ENCODE assay signal across 1 cellular context in the genomic region with DNA sequence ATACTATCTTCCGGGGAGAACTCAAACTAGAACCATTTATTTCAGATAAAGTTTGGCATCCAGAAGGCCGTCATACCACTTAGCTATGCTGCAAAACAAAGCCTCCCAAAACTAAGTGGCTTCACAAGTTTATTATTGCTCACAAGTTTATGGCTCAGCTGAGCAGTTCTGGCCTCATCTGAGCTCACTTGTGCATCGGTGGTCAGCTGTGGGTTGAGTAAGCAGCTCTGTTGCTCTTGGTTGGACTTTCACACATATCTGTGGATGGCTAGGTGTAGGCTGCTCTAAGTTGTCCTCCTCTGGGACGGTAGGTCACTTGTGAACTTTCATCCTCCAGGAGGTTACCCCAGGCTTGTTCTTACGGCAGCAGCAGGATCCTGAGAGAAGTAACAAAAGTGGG.
TF ChIP-seq lines count a peak whose summit lies in the region.

No MANE protein-coding gene starts in this region.

TF ChIP-seq in K562, 482 proteins besides CTCF, POLR2A, EP300 and RAD21:
- TF ChIP-seq BACH1 (tag; IDR thresholded peaks at IDR 0.05) (no peak), NFRKB (IDR thresholded peaks at IDR 0.05; ENCODE audit: low read depth) (no peak), PCBP1 (IDR thresholded peaks at IDR 0.05; ENCODE audit: low read depth, low read length, poor library complexity, severe bottlenecking) (no peak), NR3C1 (CRISPR knock-in tag; IDR thresholded peaks at IDR 0.05) (no peak), TCFL5 (CRISPR knock-in tag; conservative IDR thresholded peaks at IDR 0.05) (no peak), PPARD (CRISPR knock-in tag; IDR thresholded peaks at IDR 0.05) (no peak), OTX1 (CRISPR knock-in tag; IDR thresholded peaks at IDR 0.05) (no peak), EZH2 (IDR thresholded peaks at IDR 0.05; ENCODE audit: borderline replicate concordance, low read depth, low read length) (no peak), HSF4 (CRISPR knock-in tag; IDR thresholded peaks at IDR 0.05; ENCODE audit: borderline replicate concordance) (no peak), KAT7 (CRISPR knock-in tag; IDR thresholded peaks at IDR 0.05; ENCODE audit: borderline replicate concordance) (no peak), ILF3 (IDR thresholded peaks at IDR 0.05; ENCODE audit: borderline replicate concordance) (no peak), TAF9B (IDR thresholded peaks at IDR 0.05; ENCODE audit: partially characterized antibody) (no peak), SMARCA4 (IDR thresholded peaks at IDR 0.05) (no peak)
- TF ChIP-seq, protein P1, sequence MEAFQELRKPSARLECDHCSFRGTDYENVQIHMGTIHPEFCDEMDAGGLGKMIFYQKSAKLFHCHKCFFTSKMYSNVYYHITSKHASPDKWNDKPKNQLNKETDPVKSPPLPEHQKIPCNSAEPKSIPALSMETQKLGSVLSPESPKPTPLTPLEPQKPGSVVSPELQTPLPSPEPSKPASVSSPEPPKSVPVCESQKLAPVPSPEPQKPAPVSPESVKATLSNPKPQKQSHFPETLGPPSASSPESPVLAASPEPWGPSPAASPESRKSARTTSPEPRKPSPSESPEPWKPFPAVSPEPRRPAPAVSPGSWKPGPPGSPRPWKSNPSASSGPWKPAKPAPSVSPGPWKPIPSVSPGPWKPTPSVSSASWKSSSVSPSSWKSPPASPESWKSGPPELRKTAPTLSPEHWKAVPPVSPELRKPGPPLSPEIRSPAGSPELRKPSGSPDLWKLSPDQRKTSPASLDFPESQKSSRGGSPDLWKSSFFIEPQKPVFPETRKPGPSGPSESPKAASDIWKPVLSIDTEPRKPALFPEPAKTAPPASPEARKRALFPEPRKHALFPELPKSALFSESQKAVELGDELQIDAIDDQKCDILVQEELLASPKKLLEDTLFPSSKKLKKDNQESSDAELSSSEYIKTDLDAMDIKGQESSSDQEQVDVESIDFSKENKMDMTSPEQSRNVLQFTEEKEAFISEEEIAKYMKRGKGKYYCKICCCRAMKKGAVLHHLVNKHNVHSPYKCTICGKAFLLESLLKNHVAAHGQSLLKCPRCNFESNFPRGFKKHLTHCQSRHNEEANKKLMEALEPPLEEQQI (IDR thresholded peaks at IDR 0.05), result no peak
- TF ChIP-seq, protein P2, sequence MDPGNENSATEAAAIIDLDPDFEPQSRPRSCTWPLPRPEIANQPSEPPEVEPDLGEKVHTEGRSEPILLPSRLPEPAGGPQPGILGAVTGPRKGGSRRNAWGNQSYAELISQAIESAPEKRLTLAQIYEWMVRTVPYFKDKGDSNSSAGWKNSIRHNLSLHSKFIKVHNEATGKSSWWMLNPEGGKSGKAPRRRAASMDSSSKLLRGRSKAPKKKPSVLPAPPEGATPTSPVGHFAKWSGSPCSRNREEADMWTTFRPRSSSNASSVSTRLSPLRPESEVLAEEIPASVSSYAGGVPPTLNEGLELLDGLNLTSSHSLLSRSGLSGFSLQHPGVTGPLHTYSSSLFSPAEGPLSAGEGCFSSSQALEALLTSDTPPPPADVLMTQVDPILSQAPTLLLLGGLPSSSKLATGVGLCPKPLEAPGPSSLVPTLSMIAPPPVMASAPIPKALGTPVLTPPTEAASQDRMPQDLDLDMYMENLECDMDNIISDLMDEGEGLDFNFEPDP (CRISPR knock-in tag; IDR thresholded peaks at IDR 0.05), result no peak
- TF ChIP-seq, protein P3, sequence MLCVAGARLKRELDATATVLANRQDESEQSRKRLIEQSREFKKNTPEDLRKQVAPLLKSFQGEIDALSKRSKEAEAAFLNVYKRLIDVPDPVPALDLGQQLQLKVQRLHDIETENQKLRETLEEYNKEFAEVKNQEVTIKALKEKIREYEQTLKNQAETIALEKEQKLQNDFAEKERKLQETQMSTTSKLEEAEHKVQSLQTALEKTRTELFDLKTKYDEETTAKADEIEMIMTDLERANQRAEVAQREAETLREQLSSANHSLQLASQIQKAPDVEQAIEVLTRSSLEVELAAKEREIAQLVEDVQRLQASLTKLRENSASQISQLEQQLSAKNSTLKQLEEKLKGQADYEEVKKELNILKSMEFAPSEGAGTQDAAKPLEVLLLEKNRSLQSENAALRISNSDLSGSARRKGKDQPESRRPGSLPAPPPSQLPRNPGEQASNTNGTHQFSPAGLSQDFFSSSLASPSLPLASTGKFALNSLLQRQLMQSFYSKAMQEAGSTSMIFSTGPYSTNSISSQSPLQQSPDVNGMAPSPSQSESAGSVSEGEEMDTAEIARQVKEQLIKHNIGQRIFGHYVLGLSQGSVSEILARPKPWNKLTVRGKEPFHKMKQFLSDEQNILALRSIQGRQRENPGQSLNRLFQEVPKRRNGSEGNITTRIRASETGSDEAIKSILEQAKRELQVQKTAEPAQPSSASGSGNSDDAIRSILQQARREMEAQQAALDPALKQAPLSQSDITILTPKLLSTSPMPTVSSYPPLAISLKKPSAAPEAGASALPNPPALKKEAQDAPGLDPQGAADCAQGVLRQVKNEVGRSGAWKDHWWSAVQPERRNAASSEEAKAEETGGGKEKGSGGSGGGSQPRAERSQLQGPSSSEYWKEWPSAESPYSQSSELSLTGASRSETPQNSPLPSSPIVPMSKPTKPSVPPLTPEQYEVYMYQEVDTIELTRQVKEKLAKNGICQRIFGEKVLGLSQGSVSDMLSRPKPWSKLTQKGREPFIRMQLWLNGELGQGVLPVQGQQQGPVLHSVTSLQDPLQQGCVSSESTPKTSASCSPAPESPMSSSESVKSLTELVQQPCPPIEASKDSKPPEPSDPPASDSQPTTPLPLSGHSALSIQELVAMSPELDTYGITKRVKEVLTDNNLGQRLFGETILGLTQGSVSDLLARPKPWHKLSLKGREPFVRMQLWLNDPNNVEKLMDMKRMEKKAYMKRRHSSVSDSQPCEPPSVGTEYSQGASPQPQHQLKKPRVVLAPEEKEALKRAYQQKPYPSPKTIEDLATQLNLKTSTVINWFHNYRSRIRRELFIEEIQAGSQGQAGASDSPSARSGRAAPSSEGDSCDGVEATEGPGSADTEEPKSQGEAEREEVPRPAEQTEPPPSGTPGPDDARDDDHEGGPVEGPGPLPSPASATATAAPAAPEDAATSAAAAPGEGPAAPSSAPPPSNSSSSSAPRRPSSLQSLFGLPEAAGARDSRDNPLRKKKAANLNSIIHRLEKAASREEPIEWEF (CRISPR knock-in tag; IDR thresholded peaks at IDR 0.05), result no peak
